ENCODE assay signal across 9 cellular contexts in the genomic region with DNA sequence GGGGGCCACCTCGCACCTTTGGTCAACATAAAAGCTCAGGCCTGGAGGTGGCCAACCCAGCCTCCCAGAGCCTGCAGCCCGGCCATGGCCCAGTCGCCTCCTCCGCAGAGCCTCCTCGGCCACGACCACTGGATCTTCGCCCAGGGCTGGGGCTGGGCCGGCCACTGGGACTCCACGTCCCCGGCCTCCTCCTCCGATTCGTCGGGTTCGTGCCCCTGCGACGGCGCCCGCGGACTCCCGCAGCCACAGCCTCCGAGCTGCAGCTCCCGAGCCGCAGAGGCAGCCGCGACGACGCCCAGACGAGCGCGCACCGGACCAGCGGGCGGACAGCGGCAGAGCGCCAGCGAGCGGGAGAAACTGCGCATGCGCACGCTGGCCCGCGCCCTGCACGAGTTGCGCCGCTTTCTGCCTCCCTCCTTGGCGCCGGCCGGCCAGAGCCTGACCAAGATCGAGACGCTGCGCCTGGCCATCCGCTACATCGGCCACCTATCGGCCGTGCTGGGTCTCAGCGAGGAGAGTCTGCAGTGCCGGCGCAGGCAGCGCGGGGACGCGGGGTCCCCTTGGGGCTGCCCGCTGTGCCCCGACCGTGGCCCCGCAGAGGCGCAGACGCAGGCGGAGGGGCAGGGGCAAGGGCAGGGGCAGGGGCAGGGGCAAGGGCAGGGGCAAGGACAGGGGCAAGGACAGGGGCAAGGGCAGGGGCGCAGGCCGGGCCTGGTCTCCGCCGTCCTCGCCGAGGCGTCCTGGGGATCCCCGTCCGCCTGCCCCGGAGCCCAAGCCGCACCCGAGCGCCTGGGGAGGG. TPM values are rescaled to one million over a fixed set of nuclear protein-coding genes. Genes with fewer than 3 reads are reported as not detected.
A peak's percentile ranks its signal among the peaks of the same experiment; 100 is the strongest.
DNase-seq lines count a peak whose midpoint lies in the region; TF ChIP-seq lines count a peak whose summit lies in the region.
"Had no signal": no experiment of that assay in that cellular context is flagged by ENCODE, and none has a peak within 500 bp of the region (broad histone marks: within the 10 kb centered on the region; RNA-seq: fewer than 3 reads in every experiment).

A gene with protein sequence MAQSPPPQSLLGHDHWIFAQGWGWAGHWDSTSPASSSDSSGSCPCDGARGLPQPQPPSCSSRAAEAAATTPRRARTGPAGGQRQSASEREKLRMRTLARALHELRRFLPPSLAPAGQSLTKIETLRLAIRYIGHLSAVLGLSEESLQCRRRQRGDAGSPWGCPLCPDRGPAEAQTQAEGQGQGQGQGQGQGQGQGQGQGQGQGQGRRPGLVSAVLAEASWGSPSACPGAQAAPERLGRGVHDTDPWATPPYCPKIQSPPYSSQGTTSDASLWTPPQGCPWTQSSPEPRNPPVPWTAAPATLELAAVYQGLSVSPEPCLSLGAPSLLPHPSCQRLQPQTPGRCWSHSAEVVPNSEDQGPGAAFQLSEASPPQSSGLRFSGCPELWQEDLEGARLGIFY (plus strand): TSS at position 59 of the 799 bp plus-strand sequence. CDS start 26 bp downstream, at position 85.

- H3K9ac ChIP-seq in HUES64 (ENCODE audit: low read depth, low read length) = peak within 1 kb of the TSS; percentile 58

- H3K27me3 ChIP-seq in HUES64 (ENCODE audit: insufficient read depth, low read length) = peaks cover 45% of the 10 kb centered on the region
- H3K27me3 ChIP-seq in right atrium auricular region = no peaks in the 10 kb centered on the region
- no peaks in the 10 kb centered on the region for H3K27me3 ChIP-seq in uterus

- WGBS in HUES64 = 14% methylated on average over 82 of the region's 82 CpGs

- peak within 1 kb of the TSS; percentile 31 for H3K4me3 Mint-ChIP-seq in progenitor cell of endocrine pancreas (ENCODE audit: low read depth)

- H3K4me1 ChIP-seq in HUES64 (ENCODE audit: insufficient read depth, low read length) = no peaks in the 10 kb centered on the region
- H3K4me1 ChIP-seq in right atrium auricular region = peaks cover 0 to 14% of the 10 kb centered on the region in 2 donors
- H3K4me1 ChIP-seq in uterus = no peaks in the 10 kb centered on the region

- H3K27ac Mint-ChIP-seq in progenitor cell of endocrine pancreas = no peak within 1 kb of the TSS

- peaks cover 37% of the 10 kb centered on the region for H3K27me3 Mint-ChIP-seq in progenitor cell of endocrine pancreas

- H3K4me1 Mint-ChIP-seq in progenitor cell of endocrine pancreas (ENCODE audit: low read depth) = no peaks in the 10 kb centered on the region

- TF ChIP-seq POLR2A in uterus (IDR thresholded peaks at IDR 0.05) = no peak

- no peaks in the 10 kb centered on the region for H3K9me3 Mint-ChIP-seq in progenitor cell of endocrine pancreas (ENCODE audit: low read depth)

- H3K36me3 Mint-ChIP-seq in progenitor cell of endocrine pancreas (ENCODE audit: insufficient read depth) = no peaks in the 10 kb centered on the region

- H3K4me3 ChIP-seq in HUES64 (ENCODE audit: low read length) (peak within 1 kb of the TSS; percentile 35), right atrium auricular region (peak within 1 kb of the TSS; percentile 21 to 51), uterus (peak within 1 kb of the TSS; percentile 18 to 35)

- TF ChIP-seq CTCF in right atrium auricular region (IDR thresholded peaks at IDR 0.05) = peak; percentile 22 to 66
- peak; percentile 65 for TF ChIP-seq CTCF in progenitor cell of endocrine pancreas (IDR thresholded peaks at IDR 0.05; ENCODE audit: unreplicated experiment)
- peak; percentile 28 to 64 (median 54) for TF ChIP-seq CTCF in uterus (IDR thresholded peaks at IDR 0.05)

- intact Hi-C loops in uterus (cut with DNase I; ENCODE audit: low total_unique reads) = no loop called here

- DNase-seq in NCI-H1436 (lab: John Stamatoyannopoulos, UW) = peak; percentile 52
- no peak for DNase-seq in NCI-H1436 treated with DMSO at 0.1 percent for 48 hours (lab: John Stamatoyannopoulos, UW)
- peak; percentile 15 for DNase-seq in SKM-1 treated with dmso at 0.1 percent for 144 hours (lab: John Stamatoyannopoulos, UW; ENCODE audit: unreplicated experiment)
- peak; percentile 49 for DNase-seq in amniotic epithelial cell (ENCODE audit: low read depth)
- peak; percentile 83 for DNase-seq in right atrium auricular region (ENCODE audit: low spot score)
- DNase-seq in progenitor cell of endocrine pancreas (ENCODE audit: low spot score, unreplicated experiment) = peak; percentile 86
- DNase-seq in uterus = peak; percentile 76 to 86
- DNase-seq: DND-41 had no signal

- H3K9me3 ChIP-seq in HUES64 (ENCODE audit: insufficient read depth, low read depth, low read length) (no peaks in the 10 kb centered on the region), right atrium auricular region (no peaks in the 10 kb centered on the region), uterus (no peaks in the 10 kb centered on the region)

- H3K36me3 ChIP-seq in HUES64 (ENCODE audit: insufficient read depth, low read length) = no peaks in the 10 kb centered on the region
- H3K36me3 ChIP-seq in right atrium auricular region = no peaks in the 10 kb centered on the region
- H3K36me3 ChIP-seq in uterus = no peaks in the 10 kb centered on the region

- H3K27ac ChIP-seq in HUES64 (ENCODE audit: low read depth, low read length) (no peak within 1 kb of the TSS), right atrium auricular region (peak within 1 kb of the TSS; percentile 33 to 52), uterus (peak within 1 kb of the TSS in 1 of 2 donors; percentile 21)

RNA-seq across cellular contexts. Expression of the gene that starts here (rescaled TPM):
- 0.70 TPM for polyA plus RNA-seq in HUES64 (2013, experiment 1 of 2)
- 0.32 TPM for polyA plus RNA-seq in HUES64 (2013, experiment 2 of 2)
- total RNA-seq in right atrium auricular region = not detected
- total RNA-seq in progenitor cell of endocrine pancreas = not detected in 2 replicates
- under 1 TPM in 1 of 4 donors, not detected in 3; 0.21 TPM for total RNA-seq in uterus

Comparison
In these comparisons a context has a peak if more than half of its experiments do, and no peak if none do; other contexts are left out.
1. Peak in DNase-seq, H3K4me3 ChIP-seq and H3K27ac ChIP-seq in right atrium auricular region; RNA of the gene not detected or under 1 TPM.
2. Peak in DNase-seq in progenitor cell of endocrine pancreas; RNA of the gene not detected or under 1 TPM.
3. Peak in DNase-seq and H3K4me3 ChIP-seq in uterus; RNA of the gene not detected or under 1 TPM.